ENCODE assay signal across 18 cellular contexts in genomic region chr14:94389731-94390371, GRCh38. TPM values are rescaled to one million over a fixed set of nuclear protein-coding genes. Genes with fewer than 3 reads are reported as not detected.
DNase-seq lines count a peak whose midpoint lies in the region; ATAC-seq, FAIRE-seq and TF ChIP-seq lines count a peak whose summit lies in the region.
"Had no signal": no experiment of that assay in that cellular context is flagged by ENCODE, and none has a peak within 500 bp of the region (broad histone marks: within the 10 kb centered on the region; RNA-seq: fewer than 3 reads in every experiment).

No MANE protein-coding gene starts in this region.

- ATAC-seq in A549 (no peak), IMR-90 (ENCODE audit: low read depth) (no peak), heart right ventricle (no peak), GM21515 (IDR thresholded peaks at IDR 0.05; ENCODE audit: unreplicated experiment) (no peak)
- ATAC-seq: gastroesophageal sphincter had no signal

- intact Hi-C loops in IMR-90 (cut with micrococcal nuclease): no loop called here
- intact Hi-C loops in dorsolateral prefrontal cortex (cut with DNase I): no loop called here
- intact Hi-C loops in heart right ventricle (cut with DNase I): no loop called here

- H2BK120ac ChIP-seq in IMR-90 (ENCODE audit: low read depth, low read length) (no peak overlapping the region), neuronal stem cell (ENCODE audit: low read depth, low read length) (no peak overlapping the region)

- dilution Hi-C loops in IMR-90 (cut with HindIII; ENCODE audit: low sequenced_read_pairs, unreplicated experiment): no loop called here

- no peak overlapping the region for H3K4ac ChIP-seq in IMR-90 (ENCODE audit: low read depth, low read length)
- H3K4ac ChIP-seq in neuronal stem cell (ENCODE audit: low read length): no peak overlapping the region

- no TSS peak for BruUV-seq in IMR-90 (replicated peaks; lab: Mats Ljungman, UMichigan)

- H2AK5ac ChIP-seq in IMR-90 (ENCODE audit: low read depth, low read length) (no peak overlapping the region), neuronal stem cell (ENCODE audit: low read depth, low read length) (peak overlapping the region; percentile 79)

- H3K4me3 ChIP-seq in A549 (no peak overlapping the region), IMR-90 (ENCODE audit: insufficient read depth, low read depth, low read length) (no peak overlapping the region), dorsolateral prefrontal cortex (peak overlapping the region in 36 of 59 donors; percentile 5 to 54 (median 30)), neuronal stem cell (ENCODE audit: low read length in 2 of 2) (no peak overlapping the region), heart right ventricle (peak overlapping the region in 3 of 10 donors; percentile 10 to 51 (median 14)), MM.1S (ENCODE audit: low read length) (no peak overlapping the region)
- H3K4me3 ChIP-seq: gastroesophageal sphincter had no signal

- H3K4me2 ChIP-seq in A549: no peak overlapping the region; the same call in 2 of the 3 replicates
- no peak overlapping the region for H3K4me2 ChIP-seq in IMR-90 (ENCODE audit: low read depth, low read length)
- no peak overlapping the region for H3K4me2 ChIP-seq in neuronal stem cell (ENCODE audit: insufficient read depth, low read length, poor library complexity, severe bottlenecking)
- H3K4me2 ChIP-seq in MM.1S (ENCODE audit: low read depth, low read length): no peak overlapping the region

- POLR2A ChIA-PET in A549 (lab: Yijun Ruan, JAX) (no interaction called here), IMR-90 (lab: Charles Lee; ENCODE audit: unreplicated experiment) (no interaction called here)

- peak overlapping the region; percentile 54 for H2AFZ ChIP-seq in IMR-90 (replicated peaks; ENCODE audit: low read length, poor library complexity)
- H2AFZ ChIP-seq in neuronal stem cell (ENCODE audit: low read length): no peak overlapping the region
- H2AFZ ChIP-seq in MM.1S (ENCODE audit: low read length): no peak overlapping the region

- no peak overlapping the region for H4K8ac ChIP-seq in IMR-90 (ENCODE audit: low read depth in 2 of 2, low read length in 2 of 2)
- no peak overlapping the region for H4K8ac ChIP-seq in neuronal stem cell (ENCODE audit: low read depth, low read length)

- TF ChIP-seq CTCF in A549 (IDR thresholded peaks at IDR 0.05) (no peak), IMR-90 (conservative IDR thresholded peaks at IDR 0.05; ENCODE audit: low read depth, low read length) (no peak), dorsolateral prefrontal cortex (IDR thresholded peaks at IDR 0.05 in 54 of 56, conservative IDR thresholded peaks at IDR 0.05 in 2 of 56; ENCODE audit: low read depth in 1 of 56, partially characterized antibody in 56 of 56) (no peak), heart right ventricle (IDR thresholded peaks at IDR 0.05) (no peak), MM.1S (IDR thresholded peaks at IDR 0.05; ENCODE audit: low read length) (no peak)

- H3K9ac ChIP-seq in IMR-90 (ENCODE audit: low read depth, low read length): no peak overlapping the region
- H3K9ac ChIP-seq in neuronal stem cell (ENCODE audit: low read depth, low read length, poor library complexity): peak overlapping the region; percentile 68
- H3K9ac ChIP-seq in MM.1S (ENCODE audit: low read length): no peak overlapping the region

- H3K79me1 ChIP-seq in IMR-90 (ENCODE audit: low read depth in 1 of 2, low read length in 2 of 2): no peaks in the 10 kb centered on the region
- no peaks in the 10 kb centered on the region for H3K79me1 ChIP-seq in neuronal stem cell (ENCODE audit: low read depth, low read length)

- no peaks in the 10 kb centered on the region for H3F3A ChIP-seq in MM.1S (ENCODE audit: insufficient read depth, low read length)

- no peaks in the 10 kb centered on the region for H3K27me3 ChIP-seq in IMR-90 (ENCODE audit: control insufficient read depth, insufficient read depth, low read length)
- no peaks in the 10 kb centered on the region for H3K27me3 ChIP-seq in dorsolateral prefrontal cortex
- H3K27me3 ChIP-seq in neuronal stem cell (ENCODE audit: control insufficient read depth in 3 of 3, insufficient read depth in 3 of 3, low read depth in 1 of 3, low read length in 3 of 3): peaks cover 0 to 6% (median 0%) of the 10 kb centered on the region in 3 experiments
- H3K27me3 ChIP-seq in heart right ventricle: peaks cover 0 to 16% (median 0%) of the 10 kb centered on the region in 7 donors
- no peaks in the 10 kb centered on the region for H3K27me3 ChIP-seq in MM.1S (replicated peaks; ENCODE audit: insufficient read depth, low read length)

- H3K14ac ChIP-seq in IMR-90 (replicated peaks; ENCODE audit: low read depth, low read length) (no peak overlapping the region), neuronal stem cell (ENCODE audit: low read length) (no peak overlapping the region)

- H2BK5ac ChIP-seq in IMR-90 (ENCODE audit: low read depth, low read length, poor library complexity, severe bottlenecking): no peak overlapping the region
- H2BK5ac ChIP-seq in neuronal stem cell (ENCODE audit: low read length): no peak overlapping the region

- no peak overlapping the region for H2AK9ac ChIP-seq in IMR-90 (replicated peaks; ENCODE audit: low read depth, low read length, poor library complexity)

- TF ChIP-seq RAD21 in A549 (conservative IDR thresholded peaks at IDR 0.05 in 1 of 2, IDR thresholded peaks at IDR 0.05 in 1 of 2) (no peak), IMR-90 (IDR thresholded peaks at IDR 0.05; ENCODE audit: low read length) (no peak)

- 80% methylated on average over 10 of the region's 10 CpGs for WGBS in A549 (ENCODE audit: missing lambda C conversion rate)
- 42% methylated on average over 3 of the region's 10 CpGs; no CpG with 5 or more reads in 1 of the 2 experiments for WGBS in IMR-90 (ENCODE audit: extremely low coverage in 2 of 2, insufficient read length in 1 of 2), 2 experiments
- no CpG with 5 or more reads among the region's 10 CpGs for WGBS in neuronal stem cell (ENCODE audit: extremely low coverage in 2 of 2, insufficient read length in 2 of 2, insufficient replicate concordance in 1 of 2), 2 donors
- 64 to 77% methylated on average over 10 of the region's 10 CpGs for WGBS in heart right ventricle, 2 donors

- H3K27ac ChIP-seq in A549: no peak overlapping the region; a peak in 1 of 6 replicates
- H3K27ac ChIP-seq in IMR-90 (ENCODE audit: insufficient read depth, low read length): no peak overlapping the region
- H3K27ac ChIP-seq in dorsolateral prefrontal cortex: peak overlapping the region in 14 of 59 donors; percentile 20 to 72 (median 38)
- H3K27ac ChIP-seq in neuronal stem cell (replicated peaks; ENCODE audit: low read length): no peak overlapping the region
- peak overlapping the region in 2 of 10 donors; percentile 72 to 91 for H3K27ac ChIP-seq in heart right ventricle
- H3K27ac ChIP-seq in MM.1S (ENCODE audit: low read length): no peak overlapping the region

- H3K9me2 ChIP-seq in MM.1S (replicated peaks; ENCODE audit: insufficient read depth, low read length): no peaks in the 10 kb centered on the region

- no peak overlapping the region for H2BK12ac ChIP-seq in neuronal stem cell (ENCODE audit: low read length)

- DNase-seq in A549 (ENCODE audit: low read depth in 1 of 2, low spot score in 1 of 2): no peak
- DNase-seq in IMR-90: no peak
- no peak for DNase-seq in dorsolateral prefrontal cortex
- no peak for DNase-seq in neuronal stem cell (ENCODE audit: low spot score)
- no peak for DNase-seq in heart right ventricle
- DNase-seq in MM.1S: no peak
- no peak for DNase-seq in NCI-H1436 (lab: John Stamatoyannopoulos, UW)
- DNase-seq: activated CD4-positive, CD25-positive, alpha-beta regulatory T cell; naive B cell; NCI-H1694; NCI-H446 treated with DMSO at 0.1 percent for 48 hours had no signal

- H3K9me3 ChIP-seq in A549 (no peaks in the 10 kb centered on the region), IMR-90 (ENCODE audit: control insufficient read depth, insufficient read depth, low read length) (no peaks in the 10 kb centered on the region), neuronal stem cell (replicated peaks in 1 of 2; ENCODE audit: control insufficient read depth in 2 of 2, insufficient read depth in 1 of 2, low read depth in 1 of 2, low read length in 2 of 2) (no peaks in the 10 kb centered on the region), heart right ventricle (no peaks in the 10 kb centered on the region), MM.1S (replicated peaks; ENCODE audit: insufficient read depth, low read length) (no peaks in the 10 kb centered on the region)
- H3K9me3 ChIP-seq: gastroesophageal sphincter had no signal

- H3K36me3 ChIP-seq in IMR-90 (ENCODE audit: control insufficient read depth, insufficient read depth, low read length) (no peaks in the 10 kb centered on the region), neuronal stem cell (replicated peaks in 1 of 2; ENCODE audit: control insufficient read depth in 2 of 2, insufficient read depth in 2 of 2, low read length in 2 of 2) (no peaks in the 10 kb centered on the region), heart right ventricle (no peaks in the 10 kb centered on the region), MM.1S (replicated peaks; ENCODE audit: insufficient read depth, low read length) (no peaks in the 10 kb centered on the region)
- H3K36me3 ChIP-seq: gastroesophageal sphincter had no signal

- H4K20me1 ChIP-seq in IMR-90 (ENCODE audit: insufficient read depth, low read length) (no peaks in the 10 kb centered on the region), MM.1S (ENCODE audit: insufficient read depth, low read length) (no peaks in the 10 kb centered on the region)

- H2BK15ac ChIP-seq in IMR-90 (ENCODE audit: low read depth, low read length): no peak overlapping the region
- H2BK15ac ChIP-seq in neuronal stem cell (ENCODE audit: low read length): peak overlapping the region; percentile 31

- no peaks in the 10 kb centered on the region for H3K9me1 ChIP-seq in IMR-90 (ENCODE audit: insufficient read depth, low read length)

- no peak for TF ChIP-seq POLR2A in A549 (IDR thresholded peaks at IDR 0.05; ENCODE audit: low read length)
- no peak for TF ChIP-seq POLR2A in IMR-90 (IDR thresholded peaks at IDR 0.05; ENCODE audit: low read depth, low read length)

- no peak overlapping the region for H3K18ac ChIP-seq in IMR-90 (ENCODE audit: low read depth, low read length)
- no peak overlapping the region for H3K18ac ChIP-seq in neuronal stem cell (ENCODE audit: low read length)

- no peak for TF ChIP-seq EP300 in A549 (IDR thresholded peaks at IDR 0.05)

- H4K5ac ChIP-seq in IMR-90 (ENCODE audit: low read depth, low read length): no peak overlapping the region

- H3K23ac ChIP-seq in IMR-90 (ENCODE audit: low read depth, low read length) (no peak overlapping the region), neuronal stem cell (ENCODE audit: low read depth, low read length, poor library complexity) (no peak overlapping the region)

- no peak overlapping the region for H3K56ac ChIP-seq in IMR-90 (ENCODE audit: extremely low read depth, insufficient read depth, low read length)

- H3K79me2 ChIP-seq in MM.1S (ENCODE audit: low read length): no peaks in the 10 kb centered on the region

- in situ Hi-C loops in IMR-90 (cut with MboI; ENCODE audit: low sequenced_read_pairs): no loop called here

- CTCF ChIA-PET in A549 (lab: Yijun Ruan, JAX): interaction anchor here (0.6 to 0.7 kb wide), 2 partner anchors 13 to 48 kb away, joined by 3 read pairs; no protein-coding TSS in a partner anchor
- CTCF ChIA-PET in IMR-90 (lab: Yijun Ruan, JAX): no interaction called here

- H3K4me1 ChIP-seq in A549 (0 out of 3 replicates have a peak, but pooled peaks cover 5% of the 10 kb centered on the region), IMR-90 (ENCODE audit: control insufficient read depth, insufficient read depth, low read length) (no peaks in the 10 kb centered on the region), neuronal stem cell (ENCODE audit: control insufficient read depth in 2 of 2, insufficient read depth in 1 of 2, low read depth in 1 of 2, low read length in 2 of 2) (peaks cover 0 to 2% of the 10 kb centered on the region in 2 donors), heart right ventricle (peaks cover 0 to 76% (median 0%) of the 10 kb centered on the region in 9 donors), MM.1S (ENCODE audit: low read length) (no peaks in the 10 kb centered on the region)

- no peak for FAIRE-seq in A549 (lab: Jason Lieb, UNC)
- FAIRE-seq: endothelial cell of umbilical vein had no signal

- no peak overlapping the region for H2BK20ac ChIP-seq in IMR-90 (ENCODE audit: low read depth, low read length)

- no peak overlapping the region for H4K91ac ChIP-seq in IMR-90 (ENCODE audit: insufficient read depth, low read depth, low read length)
- H4K91ac ChIP-seq in neuronal stem cell (ENCODE audit: low read depth, low read length, poor library complexity): no peak overlapping the region

RNA-seq across cellular contexts. Expression of gene SERPINA1, which starts 1.4 kb away (rescaled TPM):
- 2.2 and 4.1 TPM in 2 replicates for polyA plus RNA-seq in A549 (2011; rRNA removed)
- 0.12 and 0.19 TPM in 2 replicates for polyA plus RNA-seq in A549 (2012; cell fraction: cytosol; rRNA removed)
- polyA plus RNA-seq in A549 (2012; cell fraction: nucleus; rRNA removed): 0.13 and 0.48 TPM in 2 replicates
- 0.24 to 0.34 TPM (median 0.26 TPM) in 3 replicates for polyA plus RNA-seq in A549 (2017; fragmentation: RNase III; extraction: RNeasy Plus Mini Kit Qiagen cat#74134 plus additional on column Dnase treatment)
- 0.58 and 2.4 TPM in 2 replicates for polyA minus RNA-seq in A549 (2011; rRNA and poly(A)+ RNA removed)
- total RNA-seq in IMR-90 (2012; rRNA removed): 0.54 and 0.56 TPM in 2 replicates
- 1.2 and 1.4 TPM in 2 replicates for polyA plus RNA-seq in IMR-90 (2012; rRNA removed)
- polyA plus RNA-seq in IMR-90 (2012; cell fraction: cytosol; rRNA removed): 0.85 and 1.2 TPM in 2 replicates
- polyA plus RNA-seq in IMR-90 (2012; cell fraction: nucleus; rRNA removed; ENCODE audit: low replicate concordance): 0.29 and 0.33 TPM in 2 replicates
- 10 to 100 TPM in 67 of 120 experiments, 1 to 10 TPM in 53; 1.6 to 94.0 (median 11.0) TPM for total RNA-seq in dorsolateral prefrontal cortex
- polyA plus RNA-seq in neuronal stem cell (2013, experiment 1 of 2): not detected
- polyA plus RNA-seq in neuronal stem cell (2013, experiment 2 of 2): 0.03 TPM
- 10 to 100 TPM in 1 of 10 donors, 1 to 10 TPM in 9; 1.9 to 38.3 (median 3.8) TPM for total RNA-seq in heart right ventricle
- 1 to 10 TPM; 1.1 to 8.7 TPM for polyA plus RNA-seq in heart right ventricle
- total RNA-seq: endothelial cell of umbilical vein had no signal
- polyA plus RNA-seq: endothelial cell of umbilical vein had no signal

RNA-seq across cellular contexts. Expression of gene SERPINA2, which starts 23.4 kb away (rescaled TPM):
- polyA plus RNA-seq in A549 (2011; rRNA removed): not detected in 2 replicates
- not detected in 2 replicates for polyA plus RNA-seq in A549 (2012; cell fraction: cytosol; rRNA removed)
- polyA plus RNA-seq in A549 (2012; cell fraction: nucleus; rRNA removed): not detected in 2 replicates
- not detected in 3 replicates for polyA plus RNA-seq in A549 (2017; fragmentation: RNase III; extraction: RNeasy Plus Mini Kit Qiagen cat#74134 plus additional on column Dnase treatment)
- polyA minus RNA-seq in A549 (2011; rRNA and poly(A)+ RNA removed): not detected in 2 replicates
- total RNA-seq in IMR-90 (2012; rRNA removed): not detected in 2 replicates
- not detected in 2 replicates for polyA plus RNA-seq in IMR-90 (2012; rRNA removed)
- polyA plus RNA-seq in IMR-90 (2012; cell fraction: cytosol; rRNA removed): not detected in 2 replicates
- polyA plus RNA-seq in IMR-90 (2012; cell fraction: nucleus; rRNA removed; ENCODE audit: low replicate concordance): not detected in 2 replicates
- not detected for total RNA-seq in dorsolateral prefrontal cortex
- polyA plus RNA-seq in neuronal stem cell (2013, experiment 1 of 2): not detected
- polyA plus RNA-seq in neuronal stem cell (2013, experiment 2 of 2): not detected
- not detected for total RNA-seq in heart right ventricle
- polyA plus RNA-seq in heart right ventricle: not detected
- total RNA-seq: endothelial cell of umbilical vein, gastroesophageal sphincter, left ventricle myocardium superior, M059J, Right ventricle myocardium superior had no signal
- polyA plus RNA-seq: AG04450, endothelial cell of umbilical vein had no signal

Comparison
In these comparisons a context has a peak if more than half of its experiments do, and no peak if none do; other contexts are left out.
1. H3K4me3 ChIP-seq: peak in dorsolateral prefrontal cortex (36 of 59); none in A549 (single experiment), IMR-90 (single experiment), neuronal stem cell (0 of 2) and MM.1S (single experiment).